16 cellular contexts compared by ENCODE assay signal in the genomic region with DNA sequence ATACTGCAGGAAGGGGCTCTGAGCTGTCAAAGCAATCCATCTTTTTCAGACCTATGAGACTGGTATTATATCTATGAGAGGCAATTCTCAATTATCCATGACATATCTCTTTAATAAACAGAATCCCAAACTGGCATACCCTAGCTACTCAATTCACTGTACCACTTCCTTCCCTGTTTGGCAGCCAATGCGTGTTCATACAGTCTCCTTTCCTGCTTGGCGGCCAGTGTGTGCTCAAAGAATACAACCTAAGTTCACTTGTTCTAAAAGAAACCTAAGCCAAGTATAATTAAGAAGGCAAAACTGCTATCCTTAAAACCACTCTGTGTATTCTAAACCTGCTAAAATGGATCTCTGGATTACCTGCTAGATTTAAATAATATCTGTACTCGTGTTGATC. TPM values are rescaled to one million over a fixed set of nuclear protein-coding genes. Genes with fewer than 3 reads are reported as not detected.
DNase-seq lines count a peak whose midpoint lies in the region; ATAC-seq and TF ChIP-seq lines count a peak whose summit lies in the region.
"Had no signal": no experiment of that assay in that cellular context is flagged by ENCODE, and none has a peak within 500 bp of the region (broad histone marks: within the 10 kb centered on the region; RNA-seq: fewer than 3 reads in every experiment).

No MANE protein-coding gene starts in this region.

- no peaks in the 10 kb centered on the region for H3K9me3 ChIP-seq in CD8-positive, alpha-beta T cell (ENCODE audit: low read length)
- H3K9me3 ChIP-seq: lower lobe of right lung had no signal

- no peak overlapping the region for H3K4me3 ChIP-seq in ACC112 (ENCODE audit: low read depth, low read length)
- H3K4me3 ChIP-seq in CD8-positive, alpha-beta T cell (ENCODE audit: low read depth, low read length) = no peak overlapping the region
- H3K4me3 ChIP-seq: lower lobe of right lung had no signal

- no peaks in the 10 kb centered on the region for H3K27me3 ChIP-seq in ACC112 (ENCODE audit: insufficient read depth, low read length)
- no peaks in the 10 kb centered on the region for H3K27me3 ChIP-seq in CD8-positive, alpha-beta T cell (ENCODE audit: insufficient read depth, low read length)

- peak overlapping the region; percentile 53 for H3K27ac Mint-ChIP-seq in CD8-positive, alpha-beta T cell
- H3K27ac Mint-ChIP-seq: B cell had no signal

- no peak overlapping the region for H2AFZ ChIP-seq in ACC112 (ENCODE audit: low read length, unreplicated experiment)

- POLR2A ChIA-PET in CD8-positive, alpha-beta T cell (lab: Charles Lee) = interaction anchor here (0.6 to 1.8 kb wide), 2 partner anchors 8 to 24 kb away, joined by 3 to 11 read pairs; a partner anchor contains a TSS

- H3K27me3 Mint-ChIP-seq in CD8-positive, alpha-beta T cell (ENCODE audit: low read depth) = no peaks in the 10 kb centered on the region
- H3K27me3 Mint-ChIP-seq: B cell; naive thymus-derived CD8-positive, alpha-beta T cell had no signal

- H3K9me3 Mint-ChIP-seq in CD8-positive, alpha-beta T cell = no peaks in the 10 kb centered on the region
- H3K9me3 Mint-ChIP-seq: activated naive CD4-positive, alpha-beta T cell treated with anti-CD3 and anti-CD28 coated beads, Interleukin-2, amount 50 U/mL, for 72 hours; naive thymus-derived CD8-positive, alpha-beta T cell had no signal

- peaks cover 12% of the 10 kb centered on the region for H3K4me1 ChIP-seq in ACC112 (ENCODE audit: control insufficient read depth, insufficient read depth, low read length, unreplicated experiment)
- peaks cover 35% of the 10 kb centered on the region for H3K4me1 ChIP-seq in CD8-positive, alpha-beta T cell (ENCODE audit: insufficient read depth, low read length)

- peaks cover 59% of the 10 kb centered on the region for H3K4me1 Mint-ChIP-seq in CD8-positive, alpha-beta T cell (ENCODE audit: low read depth)

- peaks cover 15% of the 10 kb centered on the region for H3K79me2 ChIP-seq in ACC112 (ENCODE audit: control insufficient read depth, insufficient read depth, low read length, unreplicated experiment)

- CTCF ChIA-PET in CD8-positive, alpha-beta T cell (lab: Charles Lee) = interaction anchor here (0.8 kb wide), 1 partner anchor 15 kb away, joined by 3 read pairs; no protein-coding TSS in a partner anchor

- no peak overlapping the region for H3K4me3 Mint-ChIP-seq in CD8-positive, alpha-beta T cell
- H3K4me3 Mint-ChIP-seq: B cell had no signal

- peaks cover 5% of the 10 kb centered on the region for H3K36me3 Mint-ChIP-seq in CD8-positive, alpha-beta T cell

- H3K27ac ChIP-seq in ACC112 (ENCODE audit: low read depth, low read length) = peak overlapping the region; percentile 33; the same call in 1 of the 2 replicates
- H3K27ac ChIP-seq in CD8-positive, alpha-beta T cell (ENCODE audit: low read depth, low read length) = no peak overlapping the region
- H3K27ac ChIP-seq: lower lobe of right lung had no signal

- intact Hi-C loops in CD8-positive, alpha-beta T cell (cut with DNase I, micrococcal nuclease) = no loop called here

- no peak for DNase-seq in CD8-positive, alpha-beta T cell
- peak; percentile 59 for DNase-seq in dermis blood vessel endothelial cell
- no peak for DNase-seq in UCSD-AML1 (lab: John Stamatoyannopoulos, UW; ENCODE audit: unreplicated experiment)
- no peak for DNase-seq in T-helper 9 cell
- DNase-seq: cerebellar nuclear complex, lower lobe of right lung, MM.1S, NCI-H1930, NCI-H524 treated with DMSO at 0.1 percent for 48 hours, PC-3 had no signal

- no peaks in the 10 kb centered on the region for H3K36me3 ChIP-seq in ACC112 (ENCODE audit: insufficient read depth, low read length)
- H3K36me3 ChIP-seq in CD8-positive, alpha-beta T cell (ENCODE audit: insufficient read depth, low read length) = no peaks in the 10 kb centered on the region
- H3K36me3 ChIP-seq: lower lobe of right lung had no signal

- TF ChIP-seq CTCF in CD8-positive, alpha-beta T cell (IDR thresholded peaks at IDR 0.05) = no peak

- ATAC-seq in CD8-positive, alpha-beta T cell = peak; percentile 24
- ATAC-seq in HG03432 (IDR thresholded peaks at IDR 0.05; ENCODE audit: unreplicated experiment) (peak; percentile 23), GM18511 (IDR thresholded peaks at IDR 0.05; ENCODE audit: unreplicated experiment) (no peak)
- ATAC-seq: PC-3 had no signal

RNA-seq across cellular contexts. Expression of a gene that starts 38.3 kb away (rescaled TPM):
- total RNA-seq in CD8-positive, alpha-beta T cell = 10 to 100 TPM; 13.1 to 17.8 TPM
- 10.6 and 13.7 TPM in 2 replicates for total RNA-seq in dermis blood vessel endothelial cell
